Comparison of ENCODE assay signal across 13 cellular contexts in the genomic region with DNA sequence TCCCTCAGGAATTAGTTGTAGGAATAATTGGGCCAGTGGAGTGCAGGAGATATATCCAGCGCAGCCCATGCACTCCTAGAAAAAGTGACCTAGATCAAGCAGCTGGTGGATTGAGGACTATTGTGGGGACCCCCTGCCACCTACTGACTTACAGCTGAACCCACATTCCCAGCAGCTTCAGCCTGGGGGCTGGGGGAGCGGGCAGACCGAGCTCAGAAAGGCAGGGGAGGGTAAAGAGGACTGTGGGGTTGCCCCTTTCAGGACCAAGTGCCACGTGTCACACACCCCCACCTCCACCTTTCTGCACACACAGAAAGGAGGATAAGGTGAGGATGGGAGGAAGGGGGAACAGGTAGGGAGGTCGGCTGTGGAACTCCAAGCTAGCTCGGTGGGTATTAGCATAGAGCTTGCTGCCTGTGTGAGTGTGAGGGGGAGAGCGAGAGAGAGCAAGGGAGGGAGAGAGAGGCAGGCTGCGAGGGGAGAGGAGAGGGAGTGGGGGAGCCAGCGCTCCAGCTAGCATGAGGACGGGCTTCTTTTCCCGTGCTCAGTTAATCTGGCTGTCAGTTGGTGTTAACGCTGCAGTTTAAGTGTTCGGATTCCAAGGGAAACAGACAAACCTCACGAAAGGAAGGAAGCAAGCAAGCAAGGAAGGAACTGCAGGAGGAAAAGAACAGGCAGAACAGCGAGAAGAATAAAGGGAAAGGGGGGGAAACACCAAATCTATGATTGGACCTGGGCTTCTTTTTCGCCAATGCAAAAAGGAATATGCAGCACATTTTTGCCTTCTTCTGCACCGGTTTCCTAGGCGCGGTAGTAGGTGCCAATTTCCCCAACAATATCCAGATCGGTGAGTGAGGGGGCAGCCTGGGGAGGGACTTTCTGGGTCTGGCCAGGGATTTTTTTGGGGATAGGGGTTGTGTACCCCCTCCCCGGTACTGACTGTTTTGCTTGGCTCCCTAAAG. TPM values are rescaled to one million over a fixed set of nuclear protein-coding genes. Genes with fewer than 3 reads are reported as not detected.
DNase-seq lines count a peak whose midpoint lies in the region; ATAC-seq and TF ChIP-seq lines count a peak whose summit lies in the region.
"Had no signal": no experiment of that assay in that cellular context is flagged by ENCODE, and none has a peak within 500 bp of the region (broad histone marks: within the 10 kb centered on the region; RNA-seq: fewer than 3 reads in every experiment).

A gene (plus strand): TSS at position 547 of the 962 bp plus-strand sequence.

- H3K4me3 ChIP-seq in breast epithelium: peak within 1 kb of the TSS in 2 of 3 donors; percentile 30 to 57
- peak within 1 kb of the TSS; percentile 33 for H3K4me3 ChIP-seq in lower lobe of right lung
- H3K4me3 ChIP-seq in upper lobe of left lung: peak within 1 kb of the TSS in 3 of 4 donors; percentile 23 to 40 (median 33)

- H3K27ac ChIP-seq in breast epithelium (no peak within 1 kb of the TSS), caudate nucleus (ENCODE audit: low read depth, low read length) (peak within 1 kb of the TSS; percentile 85), lower lobe of right lung (no peak within 1 kb of the TSS), upper lobe of left lung (peak within 1 kb of the TSS in 1 of 4 donors; percentile 13)

- WGBS in upper lobe of left lung, 2 donors: 10 to 20% methylated on average over 19 to 21 of the region's 21 CpGs

- CTCF ChIA-PET in MCF 10A (lab: Yijun Ruan, JAX): interaction anchor here (0.6 to 4.6 kb wide), 13 partner anchors 12 to 632 kb away, joined by 3 to 29 read pairs (median 3); no protein-coding TSS in a partner anchor
- CTCF ChIA-PET in activated CD8-positive, alpha-beta memory T cell treated with anti-CD3 and anti-CD28 coated beads, Interleukin-2, amount 10 ng/mL, durations not matched to agents 7 days and 5 days (lab: Charles Lee): no interaction called here

- H3K4me1 Mint-ChIP-seq in MCF 10A (ENCODE audit: insufficient read depth, unreplicated experiment): peaks cover 6% of the 10 kb centered on the region
- H3K4me1 Mint-ChIP-seq in activated CD8-positive, alpha-beta memory T cell treated with anti-CD3 and anti-CD28 coated beads, Interleukin-2, amount 10 ng/mL, durations not matched to agents 7 days and 5 days: no peaks in the 10 kb centered on the region

- no peaks in the 10 kb centered on the region for H3K27me3 Mint-ChIP-seq in MCF 10A (ENCODE audit: insufficient read depth, unreplicated experiment)
- peaks cover 31% of the 10 kb centered on the region for H3K27me3 Mint-ChIP-seq in activated CD8-positive, alpha-beta memory T cell treated with anti-CD3 and anti-CD28 coated beads, Interleukin-2, amount 10 ng/mL, durations not matched to agents 7 days and 5 days

- no peak for DNase-seq in breast epithelium (ENCODE audit: low spot score in 2 of 2)
- no peak for DNase-seq in MCF 10A (ENCODE audit: unreplicated experiment)
- DNase-seq in caudate nucleus (lab: John Stamatoyannopoulos, UW): peak in 46 of 61 donors; percentile 7 to 77 (median 38)
- no peak for DNase-seq in lower lobe of right lung
- DNase-seq in upper lobe of left lung: no peak
- DNase-seq in activated CD8-positive, alpha-beta memory T cell treated with anti-CD3 and anti-CD28 coated beads, Interleukin-2, amount 10 ng/mL, durations not matched to agents 7 days and 5 days: no peak
- no peak for DNase-seq in UCSD-AML1 (lab: John Stamatoyannopoulos, UW; ENCODE audit: unreplicated experiment)
- DNase-seq: AML-193, SIG-M5 had no signal

- H3K4me3 Mint-ChIP-seq in MCF 10A (ENCODE audit: unreplicated experiment): no peak within 1 kb of the TSS
- no peak within 1 kb of the TSS for H3K4me3 Mint-ChIP-seq in activated CD8-positive, alpha-beta memory T cell treated with anti-CD3 and anti-CD28 coated beads, Interleukin-2, amount 10 ng/mL, durations not matched to agents 7 days and 5 days
- H3K4me3 Mint-ChIP-seq: dendritic cell treated with granulocyte-macrophage colony-stimulating factor and Interleukin-4, amounts not matched to agents 40 ng/mL and 50 ng/mL, for 4 days had no signal

- H3K9me3 ChIP-seq in breast epithelium (no peaks in the 10 kb centered on the region), lower lobe of right lung (no peaks in the 10 kb centered on the region), upper lobe of left lung (no peaks in the 10 kb centered on the region)

- no peaks in the 10 kb centered on the region for H3K4me1 ChIP-seq in breast epithelium
- no peaks in the 10 kb centered on the region for H3K4me1 ChIP-seq in lower lobe of right lung
- H3K4me1 ChIP-seq in upper lobe of left lung: no peaks in the 10 kb centered on the region

- TF ChIP-seq EP300 in upper lobe of left lung (IDR thresholded peaks at IDR 0.05): no peak

- intact Hi-C loops in breast epithelium (cut with DNase I; ENCODE audit: low total_unique reads): no loop called here
- intact Hi-C loops in MCF 10A (cut with micrococcal nuclease): no loop called here
- intact Hi-C loops in lower lobe of right lung (cut with DNase I): loop anchor here (10.0 kb wide), 1 partner anchor 474 kb away; no protein-coding TSS in a partner anchor

- no peaks in the 10 kb centered on the region for H3K36me3 Mint-ChIP-seq in MCF 10A (ENCODE audit: insufficient read depth, unreplicated experiment)
- no peaks in the 10 kb centered on the region for H3K36me3 Mint-ChIP-seq in activated CD8-positive, alpha-beta memory T cell treated with anti-CD3 and anti-CD28 coated beads, Interleukin-2, amount 10 ng/mL, durations not matched to agents 7 days and 5 days

- H3K27ac Mint-ChIP-seq in MCF 10A (ENCODE audit: low read depth, unreplicated experiment): no peak within 1 kb of the TSS
- H3K27ac Mint-ChIP-seq in activated CD8-positive, alpha-beta memory T cell treated with anti-CD3 and anti-CD28 coated beads, Interleukin-2, amount 10 ng/mL, durations not matched to agents 7 days and 5 days: no peak within 1 kb of the TSS
- H3K27ac Mint-ChIP-seq: dendritic cell treated with granulocyte-macrophage colony-stimulating factor and Interleukin-4, amounts not matched to agents 40 ng/mL and 50 ng/mL, for 4 days had no signal

- peak; percentile 21 to 24 for ATAC-seq in lower lobe of right lung
- peak in 1 of 2 donors; percentile 43 for ATAC-seq in upper lobe of left lung (ENCODE audit: low FRiP score in 2 of 2)
- ATAC-seq in GM21717 (IDR thresholded peaks at IDR 0.05; ENCODE audit: unreplicated experiment): no peak
- no peak for ATAC-seq in activated CD8-positive, alpha-beta memory T cell treated with anti-CD3 and anti-CD28 coated beads, Interleukin-2, amount 10 ng/mL, durations not matched to agents 7 days and 5 days

- H3K9me3 Mint-ChIP-seq in MCF 10A (ENCODE audit: unreplicated experiment): no peaks in the 10 kb centered on the region
- H3K9me3 Mint-ChIP-seq in activated CD8-positive, alpha-beta memory T cell treated with anti-CD3 and anti-CD28 coated beads, Interleukin-2, amount 10 ng/mL, durations not matched to agents 7 days and 5 days (ENCODE audit: low read depth): no peaks in the 10 kb centered on the region
- H3K9me3 Mint-ChIP-seq: dendritic cell treated with granulocyte-macrophage colony-stimulating factor and Interleukin-4, amounts not matched to agents 40 ng/mL and 50 ng/mL, for 4 days had no signal

- TF ChIP-seq CTCF in breast epithelium (IDR thresholded peaks at IDR 0.05): no peak
- no peak for TF ChIP-seq CTCF in MCF 10A (IDR thresholded peaks at IDR 0.05; ENCODE audit: unreplicated experiment)
- TF ChIP-seq CTCF in lower lobe of right lung (IDR thresholded peaks at IDR 0.05): no peak
- no peak for TF ChIP-seq CTCF in upper lobe of left lung (IDR thresholded peaks at IDR 0.05)

- H3K36me3 ChIP-seq in breast epithelium (no peaks in the 10 kb centered on the region), lower lobe of right lung (no peaks in the 10 kb centered on the region), upper lobe of left lung (no peaks in the 10 kb centered on the region)

- POLR2A ChIA-PET in MCF 10A (lab: Yijun Ruan, JAX): interaction anchor here (0.7 to 1.6 kb wide), 2 partner anchors 11 to 12 kb away, joined by 5 read pairs; no protein-coding TSS in a partner anchor

- H3K27me3 ChIP-seq in breast epithelium (peaks cover 0 to 17% of the 10 kb centered on the region in 2 donors), lower lobe of right lung (ENCODE audit: low read depth) (peaks cover 7% of the 10 kb centered on the region), upper lobe of left lung (peaks cover 0 to 3% (median 0%) of the 10 kb centered on the region in 4 donors)

- BruUV-seq in MCF 10A (replicated peaks; lab: Mats Ljungman, UMichigan): no TSS peak

- no peak for TF ChIP-seq POLR2A in breast epithelium (IDR thresholded peaks at IDR 0.05)
- TF ChIP-seq POLR2A in upper lobe of left lung (IDR thresholded peaks at IDR 0.05): no peak

RNA-seq across cellular contexts. Expression of the gene that starts here (rescaled TPM):
- total RNA-seq in breast epithelium: under 1 TPM in 2 of 3 donors, not detected in 1; 0.33 to 0.88 TPM
- not detected in 2 replicates for total RNA-seq in MCF 10A (2022)
- 10.3 TPM for total RNA-seq in lower lobe of right lung
- 10 to 100 TPM in 2 of 6 donors, 1 to 10 TPM in 4; 4.3 to 17.8 (median 9.3) TPM for total RNA-seq in upper lobe of left lung
- not detected for total RNA-seq in activated CD8-positive, alpha-beta memory T cell treated with anti-CD3 and anti-CD28 coated beads, Interleukin-2, amount 10 ng/mL, durations not matched to agents 7 days and 5 days
- total RNA-seq: activated CD8-positive, alpha-beta memory T cell treated with anti-CD3 and anti-CD28 coated beads for 36 hours; mononuclear cell had no signal

Comparison
In these comparisons a context has a peak if more than half of its experiments do, and no peak if none do; other contexts are left out.
1. DNase-seq: peak in caudate nucleus (46 of 61); none in breast epithelium (0 of 2), MCF 10A (single experiment), lower lobe of right lung (single experiment), upper lobe of left lung (0 of 2), activated CD8-positive, alpha-beta memory T cell treated with anti-CD3 and anti-CD28 coated beads, Interleukin-2, amount 10 ng/mL, durations not matched to agents 7 days and 5 days (single experiment) and UCSD-AML1 (single experiment).
2. ATAC-seq: peak in lower lobe of right lung (2 of 2); none in GM21717 (single experiment) and activated CD8-positive, alpha-beta memory T cell treated with anti-CD3 and anti-CD28 coated beads, Interleukin-2, amount 10 ng/mL, durations not matched to agents 7 days and 5 days (single experiment).
3. Peak in every context shown above with its lines, with median percentiles within 50 percentile points of each other: H3K4me3 ChIP-seq.